In genomic region chr7:116592445-116592844, GRCh38 we compare ENCODE assay signal across 10 cellular contexts.
DNase-seq lines count a peak whose midpoint lies in the region; ATAC-seq and TF ChIP-seq lines count a peak whose summit lies in the region.
"Had no signal": no experiment of that assay in that cellular context is flagged by ENCODE, and none has a peak within 500 bp of the region (broad histone marks: within the 10 kb centered on the region; RNA-seq: fewer than 3 reads in every experiment).

No MANE protein-coding gene starts in this region.

- BruUV-seq in Panc1 (replicated peaks; lab: Mats Ljungman, UMichigan): no TSS peak

- no peaks in the 10 kb centered on the region for H3K27me3 ChIP-seq in Panc1 (ENCODE audit: control insufficient read depth, insufficient read depth, low read length)
- H3K27me3 ChIP-seq in psoas muscle (ENCODE audit: insufficient read depth in 3 of 3, low read length in 2 of 3): no peaks in the 10 kb centered on the region

- H3K4me1 ChIP-seq in Panc1 (ENCODE audit: control insufficient read depth, insufficient read depth, low read length): peaks cover 36% of the 10 kb centered on the region
- peaks cover 10% of the 10 kb centered on the region for H3K4me1 ChIP-seq in psoas muscle

- H3K4me3 ChIP-seq in Panc1 (ENCODE audit: low read depth in 2 of 2, low read length in 2 of 2): no peak overlapping the region
- H3K4me3 ChIP-seq in psoas muscle: peak overlapping the region; percentile 44

- H3K27ac ChIP-seq in Panc1 (ENCODE audit: low read length): peak overlapping the region; percentile 49; the same call in 1 of the 2 replicates
- H3K27ac ChIP-seq in psoas muscle: peak overlapping the region; percentile 19

- no peaks in the 10 kb centered on the region for H3K36me3 Mint-ChIP-seq in activated T-helper 2 cell treated with anti-CD3 and anti-CD28 coated beads, Interferon-gamma antibody, Interleukin-2, Interleukin-4, amounts not matched to agents 10 μg/mL and 5 μg/mL and 100 μg/mL, durations not matched to agents 14 hours and 24 hours and 36 hours (ENCODE audit: low read depth)
- H3K36me3 Mint-ChIP-seq in HFFc6 (ENCODE audit: low read depth): no peaks in the 10 kb centered on the region
- H3K36me3 Mint-ChIP-seq: mesothelial cell of epicardium had no signal

- in situ Hi-C loops in Caki2 (cut with HindIII; ENCODE audit: low pct_unique_long_range_greater_than_20kb, low sequenced_read_pairs) (loop anchor here (10.0 kb wide), 1 partner anchor 338 kb away; no protein-coding TSS in a partner anchor), Panc1 (cut with HindIII; ENCODE audit: low pct_unique_long_range_greater_than_20kb, low sequenced_read_pairs) (no loop called here)

- peak; percentile 63 for DNase-seq in Caki2 (ENCODE audit: low read depth)
- no peak for DNase-seq in Panc1 (ENCODE audit: low read depth, low spot score)
- peak; percentile 47 for DNase-seq in Right ventricle myocardium superior
- DNase-seq in psoas muscle: no peak
- DNase-seq in activated T-helper 2 cell treated with anti-CD3 and anti-CD28 coated beads, Interferon-gamma antibody, Interleukin-2, Interleukin-4, amounts not matched to agents 10 μg/mL and 5 μg/mL and 100 μg/mL, durations not matched to agents 14 hours and 24 hours and 36 hours (ENCODE audit: low spot score): no peak
- DNase-seq in HFFc6: no peak
- DNase-seq: NCI-H187 had no signal

- intact Hi-C loops in Panc1 (cut with micrococcal nuclease; ENCODE audit: unreplicated experiment) (loop anchor here (1.0 to 5.0 kb wide), 2 partner anchors 80 to 217 kb away; partner anchors contain the start of gene MET), Right ventricle myocardium superior (cut with DNase I) (loop anchor here (2.0 to 10.0 kb wide), 3 partner anchors 82 to 415 kb away; partner anchors contain the start of gene MET), psoas muscle (cut with DNase I) (loop anchor here in 1 of 2 donors (1.0 to 5.0 kb wide), 4 partner anchors 70 to 420 kb away; no protein-coding TSS in a partner anchor)
- intact Hi-C loops in activated T-helper 2 cell treated with anti-CD3 and anti-CD28 coated beads, Interferon-gamma antibody, Interleukin-2, Interleukin-4, amounts not matched to agents 10 μg/mL and 5 μg/mL and 100 μg/mL, durations not matched to agents 14 hours and 24 hours and 36 hours (cut with micrococcal nuclease): loop anchor here (5.0 kb wide), 2 partner anchors 80 to 195 kb away; partner anchors contain the start of gene MET

- CTCF ChIA-PET in Panc1 (lab: Charles Lee): interaction anchor here (0.6 to 1.6 kb wide), 5 partner anchors 168 to 412 kb away, joined by 3 to 10 read pairs (median 3); no protein-coding TSS in a partner anchor

- TF ChIP-seq CTCF in Panc1 (IDR thresholded peaks at IDR 0.05): no peak
- no peak for TF ChIP-seq CTCF in psoas muscle (IDR thresholded peaks at IDR 0.05)
- TF ChIP-seq CTCF in HFFc6 (IDR thresholded peaks at IDR 0.05): no peak

- H3K27me3 Mint-ChIP-seq in activated T-helper 2 cell treated with anti-CD3 and anti-CD28 coated beads, Interferon-gamma antibody, Interleukin-2, Interleukin-4, amounts not matched to agents 10 μg/mL and 5 μg/mL and 100 μg/mL, durations not matched to agents 14 hours and 24 hours and 36 hours (ENCODE audit: low read depth): peaks cover 45% of the 10 kb centered on the region
- H3K27me3 Mint-ChIP-seq in HFFc6 (ENCODE audit: insufficient read depth): peaks cover 3% of the 10 kb centered on the region; the same call in 1 of the 2 replicates

- peak; percentile 49; the same call in 1 of the 2 replicates for ATAC-seq in Panc1
- ATAC-seq in Right ventricle myocardium superior (ENCODE audit: poor library complexity): peak; percentile 87
- ATAC-seq in psoas muscle: peak; percentile 49 to 71 (median 60)
- no peak for ATAC-seq in HG03139 (IDR thresholded peaks at IDR 0.05; ENCODE audit: unreplicated experiment)
- ATAC-seq in HG02938 (IDR thresholded peaks at IDR 0.05; ENCODE audit: unreplicated experiment): no peak

- H3K36me3 ChIP-seq in Panc1 (ENCODE audit: control insufficient read depth, insufficient read depth, low read length) (no peaks in the 10 kb centered on the region), psoas muscle (ENCODE audit: insufficient read depth in 1 of 2, low read depth in 1 of 2) (no peaks in the 10 kb centered on the region)

- POLR2A ChIA-PET in Panc1 (lab: Charles Lee): no interaction called here

- no peak overlapping the region for H3K4me3 Mint-ChIP-seq in activated T-helper 2 cell treated with anti-CD3 and anti-CD28 coated beads, Interferon-gamma antibody, Interleukin-2, Interleukin-4, amounts not matched to agents 10 μg/mL and 5 μg/mL and 100 μg/mL, durations not matched to agents 14 hours and 24 hours and 36 hours (ENCODE audit: low read depth)
- no peak overlapping the region for H3K4me3 Mint-ChIP-seq in HFFc6
- H3K4me3 Mint-ChIP-seq: mesothelial cell of epicardium had no signal

- no peaks in the 10 kb centered on the region for H3K9me3 Mint-ChIP-seq in activated T-helper 2 cell treated with anti-CD3 and anti-CD28 coated beads, Interferon-gamma antibody, Interleukin-2, Interleukin-4, amounts not matched to agents 10 μg/mL and 5 μg/mL and 100 μg/mL, durations not matched to agents 14 hours and 24 hours and 36 hours
- H3K9me3 Mint-ChIP-seq in HFFc6: no peaks in the 10 kb centered on the region
- H3K9me3 Mint-ChIP-seq: mesothelial cell of epicardium had no signal

- H3K9me3 ChIP-seq in Panc1 (ENCODE audit: control insufficient read depth, insufficient read depth, low read depth, low read length) (no peaks in the 10 kb centered on the region), psoas muscle (no peaks in the 10 kb centered on the region)

- no peak overlapping the region for H3K27ac Mint-ChIP-seq in activated T-helper 2 cell treated with anti-CD3 and anti-CD28 coated beads, Interferon-gamma antibody, Interleukin-2, Interleukin-4, amounts not matched to agents 10 μg/mL and 5 μg/mL and 100 μg/mL, durations not matched to agents 14 hours and 24 hours and 36 hours
- no peak overlapping the region for H3K27ac Mint-ChIP-seq in HFFc6
- H3K27ac Mint-ChIP-seq: mesothelial cell of epicardium had no signal

- H3K4me1 Mint-ChIP-seq in activated T-helper 2 cell treated with anti-CD3 and anti-CD28 coated beads, Interferon-gamma antibody, Interleukin-2, Interleukin-4, amounts not matched to agents 10 μg/mL and 5 μg/mL and 100 μg/mL, durations not matched to agents 14 hours and 24 hours and 36 hours (ENCODE audit: low read depth): peaks cover 24% of the 10 kb centered on the region
- peaks cover 35% of the 10 kb centered on the region for H3K4me1 Mint-ChIP-seq in HFFc6 (ENCODE audit: low read depth)

- 34 to 54% (median 36%) methylated on average over 8 of the region's 8 CpGs for WGBS in psoas muscle, 3 donors

Comparison
In these comparisons a context has a peak if more than half of its experiments do, and no peak if none do; other contexts are left out.
1. DNase-seq: peak in Caki2 (single experiment) and Right ventricle myocardium superior (single experiment); none in Panc1 (single experiment), psoas muscle (0 of 2), activated T-helper 2 cell treated with anti-CD3 and anti-CD28 coated beads, Interferon-gamma antibody, Interleukin-2, Interleukin-4, amounts not matched to agents 10 μg/mL and 5 μg/mL and 100 μg/mL, durations not matched to agents 14 hours and 24 hours and 36 hours (single experiment) and HFFc6 (single experiment).
2. ATAC-seq: peak in Panc1 (single experiment), Right ventricle myocardium superior (single experiment) and psoas muscle (4 of 4); none in HG03139 (single experiment) and HG02938 (single experiment).